35 cellular contexts compared by ENCODE assay signal in genomic region chr10:10956681-10957225, GRCh38.
"Had no signal": no experiment of that assay in that cellular context is flagged by ENCODE, and none has a peak within 500 bp of the region (broad histone marks: within the 10 kb centered on the region; RNA-seq: fewer than 3 reads in every experiment).

No MANE protein-coding gene starts in this region.

- H3K4me3 Mint-ChIP-seq: activated B cell treated with CpG ODN at 0.5 μM for 24 hours; activated CD4-positive, alpha-beta memory T cell treated with anti-CD3 and anti-CD28 coated beads for 36 hours; activated CD4-positive, alpha-beta T cell treated with anti-CD3 and anti-CD28 coated beads, Interleukin-2, amount 10 ng/mL, durations not matched to agents 24 days and 14 days; activated CD8-positive, alpha-beta T cell treated with anti-CD3 and anti-CD28 coated beads for 36 hours; activated naive CD4-positive, alpha-beta T cell treated with anti-CD3 and anti-CD28 coated beads for 36 hours; activated naive CD8-positive, alpha-beta T cell treated with anti-CD3 and anti-CD28 coated beads for 36 hours; activated T-cell treated with anti-CD3 and anti-CD28 coated beads, Interleukin-2, amount 50 U/mL, for 4 hours; activated T-cell treated with anti-CD3 and anti-CD28 coated beads, Interleukin-2, amount 50 U/mL, for 72 hours; activated T-helper 1 cell treated with anti-CD3 and anti-CD28 coated beads, Interleukin-12 subunit alpha, Interleukin-12 subunit beta, Interleukin-2, Interleukin-4 antibody, amounts not matched to agents 30 ng/mL and 10 ng/mL and 1 ng/mL, durations not matched to agents 14 hours and 24 hours and 36 hours; activated T-helper 17 cell treated with anti-CD3 and anti-CD28 coated beads, Interleukin-2, amount 50 U/mL, for 72 hours; T-helper 1 cell treated with Interleukin-12 subunit alpha and Interleukin-12 subunit beta and Interleukin-4 antibody, amounts not matched to agents 30 μg/mL and 1 μg/mL, for 36 hours; T-helper 2 cell treated with Interferon-gamma antibody and Interleukin-4, amounts not matched to agents 5 μg/mL and 100 μg/mL, for 36 hours had no signal

- H3K36me3 Mint-ChIP-seq: activated CD4-positive, alpha-beta memory T cell treated with anti-CD3 and anti-CD28 coated beads for 36 hours; activated naive CD4-positive, alpha-beta T cell treated with anti-CD3 and anti-CD28 coated beads, Interleukin-2, amount 50 U/mL, for 72 hours; activated naive CD8-positive, alpha-beta T cell treated with anti-CD3 and anti-CD28 coated beads for 36 hours had no signal

- H3K9me3 ChIP-seq: adrenal gland, body of pancreas, breast epithelium had no signal

- H3K27me3 ChIP-seq: adrenal gland, body of pancreas, brain microvascular endothelial cell, breast epithelium had no signal

- H3K4me1 Mint-ChIP-seq: activated B cell treated with CpG ODN at 0.5 μM for 24 hours; activated CD4-positive, alpha-beta T cell treated with anti-CD3 and anti-CD28 coated beads, Interleukin-2, amount 10 ng/mL, durations not matched to agents 24 days and 14 days; activated naive CD8-positive, alpha-beta T cell treated with anti-CD3 and anti-CD28 coated beads for 36 hours; activated T-helper 17 cell treated with anti-CD3 and anti-CD28 coated beads, Interleukin-2, amount 50 U/mL, for 72 hours had no signal

- H3K4me3 ChIP-seq: adrenal gland, body of pancreas, breast epithelium had no signal

- H3K27ac ChIP-seq: adrenal gland, body of pancreas, brain microvascular endothelial cell, breast epithelium, VCaP had no signal

- DNase-seq: activated B cell treated with CpG ODN at 0.5 μM for 24 hours; activated CD4-positive, alpha-beta memory T cell treated with anti-CD3 and anti-CD28 coated beads for 36 hours; activated CD4-positive, alpha-beta T cell treated with anti-CD3 and anti-CD28 coated beads for 4 hours; activated CD4-positive, alpha-beta T cell treated with anti-CD3 and anti-CD28 coated beads, Interleukin-2, amount 10 ng/mL, durations not matched to agents 24 days and 14 days; activated CD4-positive, alpha-beta T cell treated with anti-CD3 and anti-CD28 coated beads, Interleukin-2, amount 50 U/mL, for 1 hour; activated CD4-positive, alpha-beta T cell treated with anti-CD3 and anti-CD28 coated beads, Interleukin-2, amount 50 U/mL, for 4 hours; activated CD4-positive, CD25-positive, alpha-beta regulatory T cell treated with anti-CD3 and anti-CD28 coated beads, Interleukin-2, amount 50 U/mL, for 72 hours; activated CD8-positive, alpha-beta memory T cell treated with anti-CD3 and anti-CD28 coated beads, Interleukin-2, amount 50 U/mL, for 4 hours; activated CD8-positive, alpha-beta T cell treated with anti-CD3 and anti-CD28 coated beads for 36 hours; activated effector memory CD4-positive, alpha-beta T cell treated with anti-CD3 and anti-CD28 coated beads, Interleukin-2, amount 50 U/mL, for 16 hours; activated gamma-delta T cell treated with Interleukin-2 at 50 U/mL for 16 hours; activated naive CD4-positive, alpha-beta T cell; activated naive CD4-positive, alpha-beta T cell treated with anti-CD3 and anti-CD28 coated beads for 36 hours; activated naive CD4-positive, alpha-beta T cell treated with anti-CD3 and anti-CD28 coated beads, Interleukin-2, amount 50 U/mL, for 16 hours; activated naive CD8-positive, alpha-beta T cell treated with anti-CD3 and anti-CD28 coated beads for 36 hours; activated T-cell treated with anti-CD3 and anti-CD28 coated beads for 4 hours; activated T-cell treated with anti-CD3 and anti-CD28 coated beads, Interleukin-2, amount 50 U/mL, for 1 hour; activated T-cell treated with anti-CD3 and anti-CD28 coated beads, Interleukin-2, amount 50 U/mL, for 4 hours; activated T-cell treated with anti-CD3 and anti-CD28 coated beads, Interleukin-2, amount 50 U/mL, for 72 hours; adrenal gland; amniotic stem cell; aorta; body of pancreas; brain microvascular endothelial cell; central memory CD4-positive, alpha-beta T cell; T-helper 1 cell; T-helper 2 cell; T-helper 9 cell had no signal

- H3K27ac Mint-ChIP-seq: activated B cell treated with CpG ODN at 0.5 μM for 24 hours; activated CD4-positive, alpha-beta memory T cell treated with anti-CD3 and anti-CD28 coated beads for 36 hours; activated CD4-positive, alpha-beta T cell treated with anti-CD3 and anti-CD28 coated beads, Interleukin-2, amount 10 ng/mL, durations not matched to agents 24 days and 14 days; activated CD8-positive, alpha-beta T cell treated with anti-CD3 and anti-CD28 coated beads for 36 hours; activated naive CD4-positive, alpha-beta T cell treated with anti-CD3 and anti-CD28 coated beads for 36 hours; activated naive CD4-positive, alpha-beta T cell treated with anti-CD3 and anti-CD28 coated beads, Interleukin-2, amount 50 U/mL, for 72 hours; activated naive CD8-positive, alpha-beta T cell treated with anti-CD3 and anti-CD28 coated beads for 36 hours; activated T-cell treated with anti-CD3 and anti-CD28 coated beads, Interleukin-2, amount 50 U/mL, for 72 hours; activated T-helper 1 cell treated with anti-CD3 and anti-CD28 coated beads, Interleukin-12 subunit alpha, Interleukin-12 subunit beta, Interleukin-2, Interleukin-4 antibody, amounts not matched to agents 30 ng/mL and 10 ng/mL and 1 ng/mL, durations not matched to agents 14 hours and 24 hours and 36 hours; activated T-helper 17 cell treated with anti-CD3 and anti-CD28 coated beads, Interleukin-2, amount 50 U/mL, for 72 hours; T-helper 1 cell treated with Interleukin-12 subunit alpha and Interleukin-12 subunit beta and Interleukin-4 antibody, amounts not matched to agents 30 μg/mL and 1 μg/mL, for 36 hours; T-helper 2 cell treated with Interferon-gamma antibody and Interleukin-4, amounts not matched to agents 5 μg/mL and 100 μg/mL, for 36 hours had no signal

- H3K4me1 ChIP-seq: adrenal gland, body of pancreas, breast epithelium had no signal

- H3K36me3 ChIP-seq: adrenal gland, brain microvascular endothelial cell, breast epithelium had no signal

- ATAC-seq: activated CD8-positive, alpha-beta T cell treated with anti-CD3 and anti-CD28 coated beads for 36 hours; activated naive CD4-positive, alpha-beta T cell treated with anti-CD3 and anti-CD28 coated beads, Interleukin-2, amount 50 U/mL, for 72 hours; activated T-cell treated with anti-CD3 and anti-CD28 coated beads, Interleukin-2, amount 50 U/mL, for 4 hours; activated T-cell treated with anti-CD3 and anti-CD28 coated beads, Interleukin-2, amount 50 U/mL, for 72 hours; activated T-helper 17 cell treated with anti-CD3 and anti-CD28 coated beads, Interleukin-2, amount 50 U/mL, for 72 hours; body of pancreas had no signal

- H3K9me3 Mint-ChIP-seq: activated B cell treated with CpG ODN at 0.5 μM for 24 hours; activated CD4-positive, alpha-beta memory T cell treated with anti-CD3 and anti-CD28 coated beads for 36 hours; activated CD8-positive, alpha-beta T cell treated with anti-CD3 and anti-CD28 coated beads for 36 hours; activated naive CD4-positive, alpha-beta T cell treated with anti-CD3 and anti-CD28 coated beads for 36 hours; activated naive CD4-positive, alpha-beta T cell treated with anti-CD3 and anti-CD28 coated beads, Interleukin-2, amount 50 U/mL, for 72 hours; activated naive CD8-positive, alpha-beta T cell treated with anti-CD3 and anti-CD28 coated beads for 36 hours; activated T-cell treated with anti-CD3 and anti-CD28 coated beads, Interleukin-2, amount 50 U/mL, for 4 hours; activated T-cell treated with anti-CD3 and anti-CD28 coated beads, Interleukin-2, amount 50 U/mL, for 72 hours; activated T-helper 1 cell treated with anti-CD3 and anti-CD28 coated beads, Interleukin-12 subunit alpha, Interleukin-12 subunit beta, Interleukin-2, Interleukin-4 antibody, amounts not matched to agents 30 ng/mL and 10 ng/mL and 1 ng/mL, durations not matched to agents 14 hours and 24 hours and 36 hours; activated T-helper 17 cell treated with anti-CD3 and anti-CD28 coated beads, Interleukin-2, amount 50 U/mL, for 72 hours; T-helper 1 cell treated with Interleukin-12 subunit alpha and Interleukin-12 subunit beta and Interleukin-4 antibody, amounts not matched to agents 30 μg/mL and 1 μg/mL, for 36 hours; T-helper 2 cell treated with Interferon-gamma antibody and Interleukin-4, amounts not matched to agents 5 μg/mL and 100 μg/mL, for 36 hours had no signal
